Comparison of ENCODE assay signal across 1 cellular context in the genomic region with DNA sequence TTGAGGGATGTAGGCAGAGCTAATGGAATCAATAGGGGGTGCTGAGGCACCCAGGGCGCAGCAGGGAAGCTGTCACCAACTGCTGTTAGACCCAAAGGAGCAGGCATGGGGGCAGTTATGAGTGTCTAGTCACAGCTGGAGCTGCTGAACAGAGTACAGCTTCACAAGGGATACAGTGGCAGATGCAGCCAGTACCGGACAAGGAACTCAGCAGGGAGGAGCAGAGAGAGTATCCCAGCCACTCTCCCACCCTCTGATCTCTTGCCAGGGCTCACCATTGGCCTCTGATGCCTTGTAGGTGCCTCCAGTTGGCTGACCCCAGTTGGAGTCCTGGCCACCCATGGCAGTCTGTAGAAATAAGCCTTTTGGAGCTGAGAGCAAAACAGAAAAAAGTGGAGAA.
TF ChIP-seq lines count a peak whose summit lies in the region.

No MANE protein-coding gene starts in this region.

TF ChIP-seq in HEK293, 187 proteins besides CTCF, POLR2A, EP300 and RAD21 (continued from another document):
- no peak for TF ChIP-seq ZNF513 (tag by site-specific recombination; IDR thresholded peaks at IDR 0.05)
- peak; percentile 99 for TF ChIP-seq ZIC2 (tag by site-specific recombination; IDR thresholded peaks at IDR 0.05)
- no peak for TF ChIP-seq ZNF660 (tag by site-specific recombination; IDR thresholded peaks at IDR 0.05)
- TF ChIP-seq ZFP69B (tag by site-specific recombination; IDR thresholded peaks at IDR 0.05): no peak
- no peak for TF ChIP-seq ZSCAN23 (tag by site-specific recombination; IDR thresholded peaks at IDR 0.05)
- no peak for TF ChIP-seq OSR2 (tag by site-specific recombination; IDR thresholded peaks at IDR 0.05)
- no peak for TF ChIP-seq ZNF24 (tag by site-specific recombination; IDR thresholded peaks at IDR 0.05)
- TF ChIP-seq KLF9 (tag by site-specific recombination; IDR thresholded peaks at IDR 0.05; ENCODE audit: low read depth): no peak
- TF ChIP-seq KLF1 (tag by site-specific recombination; IDR thresholded peaks at IDR 0.05): no peak
- TF ChIP-seq ZNF211 (tag by site-specific recombination; IDR thresholded peaks at IDR 0.05; ENCODE audit: low read depth): no peak
- TF ChIP-seq ZNF341 (tag by site-specific recombination; IDR thresholded peaks at IDR 0.05; ENCODE audit: low read depth): 0 out of 2 replicates have a peak, but pooled peaks have one; percentile 21
TF ChIP-seq in HEK293: peak in this region for 2.
